11 cellular contexts compared by ENCODE assay signal in genomic region chr6:125279961-125280360, GRCh38.
"Had no signal": no experiment of that assay in that cellular context is flagged by ENCODE, and none has a peak within 500 bp of the region (broad histone marks: within the 10 kb centered on the region; RNA-seq: fewer than 3 reads in every experiment).

No MANE protein-coding gene starts in this region.

- H3K4me3 Mint-ChIP-seq: activated naive CD4-positive, alpha-beta T cell treated with anti-CD3 and anti-CD28 coated beads for 36 hours; stimulated activated naive CD8-positive, alpha-beta T cell treated with anti-CD3 and anti-CD28 coated beads, Interleukin-15, Interleukin-2, amounts not matched to agents 100 ng/mL and 50 ng/mL, for 24 hours had no signal

- H3K27me3 Mint-ChIP-seq: stimulated activated naive CD8-positive, alpha-beta T cell treated with anti-CD3 and anti-CD28 coated beads, Interleukin-15, Interleukin-2, amounts not matched to agents 100 ng/mL and 50 ng/mL, for 24 hours had no signal

- H3K9me3 ChIP-seq: pancreas, thoracic aorta, uterus had no signal

- ATAC-seq: gastroesophageal sphincter, pancreas had no signal

- H3K4me3 ChIP-seq: gastroesophageal sphincter, pancreas, thoracic aorta, uterus had no signal

- H3K27ac Mint-ChIP-seq: activated naive CD4-positive, alpha-beta T cell treated with anti-CD3 and anti-CD28 coated beads for 36 hours; stimulated activated naive CD8-positive, alpha-beta T cell treated with anti-CD3 and anti-CD28 coated beads, Interleukin-15, Interleukin-2, amounts not matched to agents 100 ng/mL and 50 ng/mL, for 24 hours had no signal

- H3K4me1 ChIP-seq: gastroesophageal sphincter, pancreas, uterus had no signal

- H3K27me3 ChIP-seq: gastroesophageal sphincter, pancreas, uterus had no signal

- H3K27ac ChIP-seq: gastroesophageal sphincter, pancreas, thoracic aorta, uterus had no signal

- H3K36me3 ChIP-seq: uterus had no signal

- DNase-seq: activated CD4-positive, alpha-beta T cell treated with anti-CD3 and anti-CD28 coated beads for 1 hour; activated CD4-positive, alpha-beta T cell treated with anti-CD3 and anti-CD28 coated beads, Interleukin-2, amount 50 U/mL, for 48 hours; activated naive CD4-positive, alpha-beta T cell treated with anti-CD3 and anti-CD28 coated beads for 36 hours; hippocampal formation; kidney glomerular epithelial cell; stimulated activated CD4-positive, alpha-beta T cell treated with anti-CD3 and anti-CD28 coated beads, Interleukin-2, amount 100 ng/mL, for 48 hours; uterus had no signal
